7 cellular contexts compared by ENCODE assay signal in the genomic region with DNA sequence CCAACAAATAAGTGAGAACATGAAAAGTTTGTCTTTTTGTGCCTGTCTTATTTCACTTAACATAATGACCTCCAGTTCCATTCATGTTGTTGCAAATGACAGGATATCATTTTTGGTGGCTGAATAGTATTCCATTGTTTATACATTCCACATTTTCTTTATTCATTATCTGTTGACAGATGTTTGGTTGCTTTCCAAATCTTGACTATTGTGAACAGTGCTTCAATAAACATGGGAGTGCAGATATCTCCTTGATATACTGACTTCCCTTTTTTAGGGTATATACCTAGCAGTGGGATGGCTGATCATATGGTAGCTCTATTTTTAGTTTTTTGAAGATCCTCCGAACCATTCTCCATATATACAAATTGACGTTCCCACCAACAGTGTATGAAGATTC. TPM values are rescaled to one million over a fixed set of nuclear protein-coding genes. Genes with fewer than 3 reads are reported as not detected.
"Had no signal": no experiment of that assay in that cellular context is flagged by ENCODE, and none has a peak within 500 bp of the region (broad histone marks: within the 10 kb centered on the region; RNA-seq: fewer than 3 reads in every experiment).

No MANE protein-coding gene starts in this region.

- DNase-seq: GDM1, GF-D8 had no signal

- H3K4me3 ChIP-seq: GM12878 had no signal

- ATAC-seq: GM12878 had no signal

- FAIRE-seq: G401.6, GM12878, GM12891, GM19239 had no signal

RNA-seq across cellular contexts. Expression of a gene that starts 19.1 kb away (rescaled TPM):
- total RNA-seq: G401 had no signal
- polyA plus RNA-seq: GM12878 had no signal
